Comparison of ENCODE assay signal across 10 cellular contexts in the genomic region with DNA sequence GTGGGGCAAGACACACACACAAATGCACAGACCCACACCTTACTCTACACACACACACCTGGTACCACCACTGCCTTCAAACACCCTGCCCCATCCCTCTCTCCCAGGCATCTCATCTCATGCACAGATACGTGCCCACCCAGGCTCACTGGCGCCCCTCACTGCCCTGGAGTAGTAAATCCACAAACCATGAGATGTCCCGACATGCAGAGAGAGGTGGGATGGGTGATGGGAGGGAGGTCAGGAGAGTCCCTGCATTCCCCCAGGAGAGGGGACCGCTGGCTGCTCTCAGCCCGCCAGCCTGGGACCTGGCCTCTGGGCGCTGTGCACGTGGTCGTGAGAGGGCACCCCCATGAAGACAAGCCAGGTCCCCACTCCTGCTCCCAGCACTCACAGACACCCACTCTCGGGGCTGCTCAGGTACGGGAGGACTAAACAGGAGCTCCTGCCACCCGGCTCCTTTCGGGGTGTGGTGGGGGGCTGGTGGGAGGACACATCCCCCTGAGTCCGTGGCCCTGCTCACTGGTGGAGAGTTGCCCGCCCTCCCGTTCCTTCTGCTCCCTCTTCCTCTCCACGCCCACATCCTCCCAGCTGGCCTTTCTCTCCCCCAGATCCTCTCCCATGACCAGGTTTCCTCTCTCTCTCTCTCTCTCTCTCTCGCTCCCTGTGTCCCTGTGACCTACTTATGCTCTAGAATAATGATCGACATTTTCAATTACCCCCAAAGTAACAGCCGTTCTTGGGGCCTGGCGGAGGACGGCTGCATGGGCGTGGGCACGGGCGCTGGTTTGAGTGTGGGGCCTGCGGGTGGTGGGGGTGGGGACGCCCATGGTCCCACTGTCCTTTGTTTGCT. TPM values are rescaled to one million over a fixed set of nuclear protein-coding genes. Genes with fewer than 3 reads are reported as not detected.
A peak's percentile ranks its signal among the peaks of the same experiment; 100 is the strongest.
DNase-seq lines count a peak whose midpoint lies in the region; ATAC-seq and TF ChIP-seq lines count a peak whose summit lies in the region.
"Had no signal": no experiment of that assay in that cellular context is flagged by ENCODE, and none has a peak within 500 bp of the region (broad histone marks: within the 10 kb centered on the region; RNA-seq: fewer than 3 reads in every experiment).

No MANE protein-coding gene starts in this region.

- H3K9me3 ChIP-seq in RWPE2 (ENCODE audit: severe bottlenecking) (no peaks in the 10 kb centered on the region), cardiac muscle cell (ENCODE audit: low read depth) (no peaks in the 10 kb centered on the region)

- TF ChIP-seq CTCF in RWPE2 (IDR thresholded peaks at IDR 0.05; ENCODE audit: poor library complexity, severe bottlenecking) (no peak), cardiac muscle cell (IDR thresholded peaks at IDR 0.05; ENCODE audit: low read depth, low read length) (peak; percentile 22)

- ATAC-seq in RWPE2 (ENCODE audit: low read depth): no peak
- ATAC-seq: GM12878 had no signal

- DNase-seq in H7 (peak; percentile 79), RWPE2 (ENCODE audit: low spot score) (peak; percentile 74), cardiac muscle cell (ENCODE audit: low read depth in 1 of 2, low spot score in 1 of 2) (peak in 1 of 2 donors; percentile 80), retina (peak; percentile 88), KG1 (lab: John Stamatoyannopoulos, UW) (no peak), COR-L47 (lab: John Stamatoyannopoulos, UW) (no peak), H4 (ENCODE audit: low spot score) (no peak)
- DNase-seq: MM.1S had no signal

- H3K27me3 ChIP-seq in H7 (ENCODE audit: control insufficient read depth, insufficient read depth, low read length) (no peaks in the 10 kb centered on the region), RWPE2 (ENCODE audit: insufficient read depth, poor library complexity, severe bottlenecking) (no peaks in the 10 kb centered on the region), cardiac muscle cell (no peaks in the 10 kb centered on the region)

- H3K4me1 ChIP-seq in RWPE2 (ENCODE audit: insufficient read depth, poor library complexity, severe bottlenecking) (no peaks in the 10 kb centered on the region), cardiac muscle cell (ENCODE audit: low read depth) (peaks cover 5% of the 10 kb centered on the region)

- H3K27ac ChIP-seq in RWPE2 (ENCODE audit: poor library complexity, severe bottlenecking): no peak overlapping the region
- H3K27ac ChIP-seq in cardiac muscle cell: no peak overlapping the region

- H3K4me3 ChIP-seq in H7 (ENCODE audit: insufficient read depth, low read depth, low read length) (no peak overlapping the region), RWPE2 (ENCODE audit: severe bottlenecking) (no peak overlapping the region), cardiac muscle cell (no peak overlapping the region)
- H3K4me3 ChIP-seq: GM12878 had no signal

- peaks cover 2% of the 10 kb centered on the region for H3K36me3 ChIP-seq in H7 (replicated peaks; ENCODE audit: control insufficient read depth, insufficient read depth, low read length)
- H3K36me3 ChIP-seq in RWPE2 (ENCODE audit: low read depth): no peaks in the 10 kb centered on the region
- no peaks in the 10 kb centered on the region for H3K36me3 ChIP-seq in cardiac muscle cell

RNA-seq across cellular contexts. Expression of a gene that starts 18.8 kb away (rescaled TPM):
- 4.3 and 5.0 TPM in 2 replicates for total RNA-seq in H7 (2014; rRNA removed; shearing (Covaris generic))
- total RNA-seq in cardiac muscle cell: 17.2 and 30.6 TPM in 2 replicates
- polyA plus RNA-seq in cardiac muscle cell: 7.1 and 12.1 TPM in 2 replicates
- total RNA-seq in H4 (2014; rRNA removed; shearing (Covaris generic)): 0.14 TPM in 2 replicates
- total RNA-seq: T-helper 2 cell treated with Interferon-gamma antibody and Interleukin-4, amounts not matched to agents 100 ng/mL and 5 ng/mL, for 36 hours had no signal

Comparison
In these comparisons a context has a peak if more than half of its experiments do, and no peak if none do; other contexts are left out.
1. DNase-seq: peak in H7 (single experiment), RWPE2 (single experiment) and retina (single experiment); none in KG1 (single experiment), COR-L47 (single experiment) and H4 (single experiment).